Comparison of ENCODE assay signal across 8 cellular contexts in the genomic region with DNA sequence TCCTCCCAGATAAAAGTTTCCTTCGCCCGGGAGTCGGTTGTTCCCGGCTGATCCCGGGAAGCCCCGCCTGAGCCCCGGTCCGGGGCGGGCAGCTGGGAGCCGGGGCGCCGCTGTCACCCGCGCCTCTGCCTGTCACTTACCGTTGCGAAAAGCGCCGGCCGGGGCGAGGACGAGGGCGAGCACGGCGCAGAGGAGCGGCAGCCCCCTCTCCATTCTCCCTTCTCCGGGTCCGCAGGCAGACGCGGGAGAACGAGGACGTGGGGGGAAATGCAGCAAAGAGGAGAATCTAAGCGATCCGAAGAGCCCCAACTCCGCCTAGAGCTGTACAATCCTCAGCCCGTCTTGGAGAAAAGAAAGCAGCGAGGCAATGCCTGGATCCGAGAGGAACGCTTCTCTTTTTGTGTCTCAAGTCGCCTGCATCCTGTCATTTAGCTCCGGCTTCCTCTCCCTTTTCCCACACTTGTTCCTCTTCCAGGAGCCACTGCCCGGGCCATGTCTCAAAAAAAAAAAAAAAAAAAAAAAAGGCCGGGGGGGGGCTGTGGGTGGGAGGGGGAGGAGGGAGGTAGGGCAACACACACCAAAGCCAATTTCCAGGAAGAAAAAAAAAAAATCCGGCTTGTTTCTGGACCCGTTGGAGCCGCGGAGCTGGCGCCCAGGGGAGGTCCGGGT. TPM values are rescaled to one million over a fixed set of nuclear protein-coding genes. Genes with fewer than 3 reads are reported as not detected.
A peak's percentile ranks its signal among the peaks of the same experiment; 100 is the strongest.
DNase-seq lines count a peak whose midpoint lies in the region; ATAC-seq and TF ChIP-seq lines count a peak whose summit lies in the region.

Gene NRP1, minus strand, starts transcription at position 498 of the 669 bp plus-strand sequence. Its CDS starts 285 bp downstream, at position 213.

- H4K20me1 ChIP-seq in Karpas-422 (ENCODE audit: insufficient read depth, low read depth, low read length): no peaks in the 10 kb centered on the region

- no peaks in the 10 kb centered on the region for H3K4me1 ChIP-seq in Karpas-422 (ENCODE audit: low read length)

- H3K27ac ChIP-seq in Karpas-422 (ENCODE audit: low read length): no peak within 1 kb of the TSS

- no peak for TF ChIP-seq CTCF in omental fat pad (IDR thresholded peaks at IDR 0.05)

- peak within 1 kb of the TSS; percentile 83 for H3K4me3 Mint-ChIP-seq in activated naive CD4-positive, alpha-beta T cell treated with anti-CD3 and anti-CD28 coated beads, Interleukin-2, amount 50 U/mL, for 24 hours

- no peak within 1 kb of the TSS for H3K4me2 ChIP-seq in Karpas-422 (ENCODE audit: low read depth, low read length, poor library complexity, severe bottlenecking)

- H3K27me3 Mint-ChIP-seq in activated naive CD4-positive, alpha-beta T cell treated with anti-CD3 and anti-CD28 coated beads, Interleukin-2, amount 50 U/mL, for 24 hours: peaks cover 50% of the 10 kb centered on the region

- no peak within 1 kb of the TSS for H3K27ac Mint-ChIP-seq in activated naive CD4-positive, alpha-beta T cell treated with anti-CD3 and anti-CD28 coated beads, Interleukin-2, amount 50 U/mL, for 24 hours

- peak; percentile 93 for DNase-seq in DMS53 (lab: John Stamatoyannopoulos, UW)
- no peak for DNase-seq in DMS53 treated with DMSO at 0.1 percent for 48 hours (lab: John Stamatoyannopoulos, UW; ENCODE audit: unreplicated experiment)
- peak; percentile 61 to 74 for DNase-seq in Kasumi-1 (lab: John Stamatoyannopoulos, UW)
- peak in 31 of 42 donors; percentile 7 to 58 (median 25) for DNase-seq in head of caudate nucleus
- no peak for DNase-seq in omental fat pad (ENCODE audit: low spot score)
- no peak for DNase-seq in Karpas-422
- no peak for DNase-seq in NCI-H2029 (lab: John Stamatoyannopoulos, UW)

- H2AFZ ChIP-seq in Karpas-422 (ENCODE audit: low read length): no peak within 1 kb of the TSS

- H3K36me3 ChIP-seq in Karpas-422 (ENCODE audit: insufficient read depth, low read length): no peaks in the 10 kb centered on the region

- no peaks in the 10 kb centered on the region for H3K27me3 ChIP-seq in Karpas-422 (ENCODE audit: low read length)

- no peak within 1 kb of the TSS for H3K9ac ChIP-seq in Karpas-422 (ENCODE audit: low read length)

- H3K4me3 ChIP-seq in Karpas-422 (ENCODE audit: low read length): no peak within 1 kb of the TSS

- intact Hi-C loops in head of caudate nucleus (cut with DNase I): loop anchor here (5.0 kb wide), 1 partner anchor 1303 kb away; no protein-coding TSS in a partner anchor

- no peaks in the 10 kb centered on the region for H3K9me3 Mint-ChIP-seq in activated naive CD4-positive, alpha-beta T cell treated with anti-CD3 and anti-CD28 coated beads, Interleukin-2, amount 50 U/mL, for 24 hours

- H3K79me2 ChIP-seq in Karpas-422 (ENCODE audit: low read length): no peaks in the 10 kb centered on the region

- ATAC-seq in omental fat pad (ENCODE audit: low FRiP score): peak; percentile 4

- no peaks in the 10 kb centered on the region for H3K36me3 Mint-ChIP-seq in activated naive CD4-positive, alpha-beta T cell treated with anti-CD3 and anti-CD28 coated beads, Interleukin-2, amount 50 U/mL, for 24 hours

- H3K9me2 ChIP-seq in Karpas-422 (replicated peaks; ENCODE audit: insufficient read depth, low read length): no peaks in the 10 kb centered on the region

- H3K9me3 ChIP-seq in Karpas-422 (ENCODE audit: low read length): no peaks in the 10 kb centered on the region

- H3K4me1 Mint-ChIP-seq in activated naive CD4-positive, alpha-beta T cell treated with anti-CD3 and anti-CD28 coated beads, Interleukin-2, amount 50 U/mL, for 24 hours: peaks cover 32% of the 10 kb centered on the region

RNA-seq across cellular contexts. Expression of gene NRP1, which starts in this region (rescaled TPM):
- 100 to 1,000 TPM in 3 of 4 donors, 10 to 100 TPM in 1; 72.8 to 223 (median 178) TPM for total RNA-seq in omental fat pad
- total RNA-seq in Karpas-422 (2014; rRNA removed; shearing (Covaris generic); ENCODE audit: low replicate concordance): 0.71 TPM in 1 of 2 replicates, not detected in the other

Comparison
In these comparisons a context has a peak if more than half of its experiments do, and no peak if none do; other contexts are left out.
1. RNA of gene NRP1 (total RNA-seq): 72.8 to 223 TPM in omental fat pad; 0.71 TPM in Karpas-422; every median in the first group is over 10 times any median in the second.
2. DNase-seq: peak in DMS53 (single experiment), Kasumi-1 (2 of 2) and head of caudate nucleus (31 of 42); none in DMS53 treated with DMSO at 0.1 percent for 48 hours (single experiment), omental fat pad (single experiment), Karpas-422 (single experiment) and NCI-H2029 (single experiment).